Comparison of ENCODE assay signal across 14 cellular contexts in the genomic region with DNA sequence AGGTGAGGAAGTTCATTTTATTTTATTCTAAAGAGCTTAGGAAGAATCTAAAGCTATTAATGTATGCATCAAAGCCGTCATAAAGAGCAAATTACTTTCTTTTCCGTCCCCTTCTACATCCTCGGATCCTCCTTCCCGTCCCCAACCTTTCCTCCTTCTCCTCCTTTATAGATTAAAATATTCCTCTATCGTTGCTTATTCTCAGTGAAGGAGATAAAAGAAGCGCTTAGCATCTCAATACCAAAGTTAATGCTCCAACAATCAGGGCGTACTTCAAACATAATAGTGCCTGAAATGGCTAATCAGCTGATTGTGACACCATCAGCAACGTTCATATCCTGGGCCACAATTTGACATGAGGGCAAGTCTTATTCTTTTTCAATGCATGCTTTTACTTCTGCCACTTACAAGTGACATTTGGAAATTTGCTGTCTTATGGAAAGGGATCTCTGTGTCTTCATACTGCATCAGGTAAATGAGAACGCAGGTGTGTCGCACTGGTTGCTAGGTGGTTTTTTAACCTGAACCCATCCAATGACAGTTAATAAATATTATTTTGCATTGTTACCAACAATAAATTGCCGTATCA. TPM values are rescaled to one million over a fixed set of nuclear protein-coding genes. Genes with fewer than 3 reads are reported as not detected.
A peak's percentile ranks its signal among the peaks of the same experiment; 100 is the strongest.
DNase-seq lines count a peak whose midpoint lies in the region; ATAC-seq and TF ChIP-seq lines count a peak whose summit lies in the region.
"Had no signal": no experiment of that assay in that cellular context is flagged by ENCODE, and none has a peak within 500 bp of the region (broad histone marks: within the 10 kb centered on the region; RNA-seq: fewer than 3 reads in every experiment).

No MANE protein-coding gene starts in this region.

- H3K27me3 Mint-ChIP-seq in endodermal cell (ENCODE audit: insufficient read depth) (peaks cover 27% of the 10 kb centered on the region), osteocyte (ENCODE audit: unreplicated experiment) (peaks cover 36% of the 10 kb centered on the region)

- no peak for DNase-seq in BE2C
- no peak for DNase-seq in endodermal cell
- DNase-seq in osteocyte (ENCODE audit: extremely low spot score, unreplicated experiment): no peak
- no peak for DNase-seq in cortex of kidney (lab: John Stamatoyannopoulos, UW)
- DNase-seq in left lung: no peak
- DNase-seq in NCI-H146 (lab: John Stamatoyannopoulos, UW): no peak
- DNase-seq: occipital lobe; stimulated activated naive B cell treated with anti-CD40 and anti-IgM and Interleukin-4, amounts not matched to agents 10 μg/mL and 1 μg/mL and 100 μg/mL, for 72 hours had no signal

- H3K36me3 Mint-ChIP-seq in endodermal cell (ENCODE audit: low read depth) (peaks cover 21% of the 10 kb centered on the region), osteocyte (ENCODE audit: unreplicated experiment) (no peaks in the 10 kb centered on the region)
- H3K36me3 Mint-ChIP-seq: CD4-positive, CD25-positive, alpha-beta regulatory T cell; stimulated activated naive B cell treated with anti-CD40 and anti-IgM and Interleukin-4, amounts not matched to agents 10 μg/mL and 1 μg/mL and 100 μg/mL, for 72 hours had no signal

- H3K4me1 ChIP-seq in BE2C (no peaks in the 10 kb centered on the region), HUES6 (ENCODE audit: control insufficient read depth, insufficient read depth, low read length) (peaks cover 11% of the 10 kb centered on the region), endodermal cell (ENCODE audit: control insufficient read depth, insufficient read depth, low read length) (no peaks in the 10 kb centered on the region), left lung (peaks cover 0 to 19% of the 10 kb centered on the region in 2 donors)

- WGBS in endodermal cell (ENCODE audit: insufficient coverage in 1 of 2, insufficient read length in 1 of 2), 2 experiments: 7 to 16% methylated on average over 5 to 10 of the region's 11 CpGs

- H3K9me3 ChIP-seq in BE2C (no peaks in the 10 kb centered on the region), HUES6 (ENCODE audit: control insufficient read depth, insufficient read depth, low read depth, low read length) (no peaks in the 10 kb centered on the region), endodermal cell (ENCODE audit: control insufficient read depth, low read length) (no peaks in the 10 kb centered on the region), left lung (no peaks in the 10 kb centered on the region)

- H3K36me3 ChIP-seq in BE2C (no peaks in the 10 kb centered on the region), HUES6 (ENCODE audit: control insufficient read depth, insufficient read depth, low read length) (peaks cover 12% of the 10 kb centered on the region), endodermal cell (ENCODE audit: control insufficient read depth, insufficient read depth, low read length) (no peaks in the 10 kb centered on the region), left lung (no peaks in the 10 kb centered on the region)

- ATAC-seq in GM21423 (IDR thresholded peaks at IDR 0.05; ENCODE audit: unreplicated experiment) (no peak), left lung (no peak)

- peaks cover 19% of the 10 kb centered on the region for H3K4me1 Mint-ChIP-seq in endodermal cell
- peaks cover 9% of the 10 kb centered on the region for H3K4me1 Mint-ChIP-seq in osteocyte (ENCODE audit: unreplicated experiment)
- H3K4me1 Mint-ChIP-seq: stimulated activated naive B cell treated with anti-CD40 and anti-IgM and Interleukin-4, amounts not matched to agents 10 μg/mL and 1 μg/mL and 100 μg/mL, for 72 hours had no signal

- H3K27ac Mint-ChIP-seq in endodermal cell (no peak overlapping the region), osteocyte (ENCODE audit: unreplicated experiment) (no peak overlapping the region)
- H3K27ac Mint-ChIP-seq: activated CD4-positive, alpha-beta memory T cell treated with anti-CD3 and anti-CD28 coated beads, Interleukin-2, amount 10 ng/mL, durations not matched to agents 7 days and 5 days; CD4-positive, CD25-positive, alpha-beta regulatory T cell; dendritic cell treated with granulocyte-macrophage colony-stimulating factor and Interleukin-4, amounts not matched to agents 40 ng/mL and 50 ng/mL, for 4 days; stimulated activated naive B cell treated with anti-CD40 and anti-IgM and Interleukin-4, amounts not matched to agents 10 μg/mL and 1 μg/mL and 100 μg/mL, for 72 hours had no signal

- no peak overlapping the region; the same call in 1 of the 2 replicates for H3K27ac ChIP-seq in HUES6 (ENCODE audit: low read depth, low read length)
- no peak overlapping the region for H3K27ac ChIP-seq in endodermal cell (ENCODE audit: low read depth, low read length)
- H3K27ac ChIP-seq in left lung: no peak overlapping the region

- H3K9me3 Mint-ChIP-seq in endodermal cell: peaks cover 14% of the 10 kb centered on the region
- no peaks in the 10 kb centered on the region for H3K9me3 Mint-ChIP-seq in osteocyte (ENCODE audit: unreplicated experiment)
- H3K9me3 Mint-ChIP-seq: activated CD4-positive, alpha-beta memory T cell treated with anti-CD3 and anti-CD28 coated beads, Interleukin-2, amount 10 ng/mL, durations not matched to agents 7 days and 5 days; dendritic cell treated with granulocyte-macrophage colony-stimulating factor and Interleukin-4, amounts not matched to agents 40 ng/mL and 50 ng/mL, for 4 days; stimulated activated naive B cell treated with anti-CD40 and anti-IgM and Interleukin-4, amounts not matched to agents 10 μg/mL and 1 μg/mL and 100 μg/mL, for 72 hours had no signal

- peak overlapping the region; percentile 77 for H3K9ac ChIP-seq in HUES6 (ENCODE audit: low read length)
- no peak overlapping the region for H3K9ac ChIP-seq in endodermal cell (ENCODE audit: extremely low read depth, low read length, poor library complexity, severe bottlenecking)

- peak overlapping the region; percentile 59 for H3K4me3 ChIP-seq in BE2C (ENCODE audit: low read depth, low read length)
- peak overlapping the region; percentile 88 for H3K4me3 ChIP-seq in HUES6 (ENCODE audit: low read depth, low read length)
- peak overlapping the region; percentile 79 for H3K4me3 ChIP-seq in endodermal cell (ENCODE audit: low read length)
- peak overlapping the region in 1 of 2 donors; percentile 27 for H3K4me3 ChIP-seq in left lung

- H3K4me3 Mint-ChIP-seq in endodermal cell: peak overlapping the region; percentile 70
- peak overlapping the region; percentile 5 for H3K4me3 Mint-ChIP-seq in osteocyte (ENCODE audit: unreplicated experiment)
- H3K4me3 Mint-ChIP-seq: activated CD4-positive, alpha-beta memory T cell treated with anti-CD3 and anti-CD28 coated beads, Interleukin-2, amount 10 ng/mL, durations not matched to agents 7 days and 5 days; CD4-positive, CD25-positive, alpha-beta regulatory T cell; dendritic cell treated with granulocyte-macrophage colony-stimulating factor and Interleukin-4, amounts not matched to agents 40 ng/mL and 50 ng/mL, for 4 days; stimulated activated naive B cell treated with anti-CD40 and anti-IgM and Interleukin-4, amounts not matched to agents 10 μg/mL and 1 μg/mL and 100 μg/mL, for 72 hours had no signal

- intact Hi-C loops in left lung (cut with DNase I): loop anchor here in 1 of 2 donors (10.0 kb wide), 1 partner anchor 254 kb away; no protein-coding TSS in a partner anchor

- H3K27me3 ChIP-seq in BE2C (peaks cover 22% of the 10 kb centered on the region), HUES6 (ENCODE audit: control insufficient read depth, insufficient read depth, low read length) (peaks cover 27% of the 10 kb centered on the region), endodermal cell (ENCODE audit: control insufficient read depth, insufficient read depth, low read length, poor library complexity, severe bottlenecking) (peaks cover 21% of the 10 kb centered on the region), left lung (peaks cover 24 to 48% of the 10 kb centered on the region in 2 donors)

- no peak for TF ChIP-seq CTCF in BE2C (IDR thresholded peaks at IDR 0.05; ENCODE audit: low read depth, low read length)
- TF ChIP-seq CTCF in endodermal cell (conservative IDR thresholded peaks at IDR 0.05): no peak
- no peak for TF ChIP-seq CTCF in osteocyte (IDR thresholded peaks at IDR 0.05)
- no peak for TF ChIP-seq CTCF in left lung (IDR thresholded peaks at IDR 0.05)

RNA-seq across cellular contexts. Expression of a gene that starts 1.0 kb away (rescaled TPM):
- 1.2 TPM for polyA plus RNA-seq in BE2C (2012; ENCODE audit: insufficient read depth, insufficient read length, low read depth)
- total RNA-seq in endodermal cell (1 to 10 TPM in 1 of 2 donors, under 1 TPM in 1; 0.77 to 7.4 TPM), osteocyte (not detected in 2 replicates), left lung (10 to 100 TPM in 1 of 2 donors, under 1 TPM in 1; 0.29 to 28.7 TPM)
- polyA plus RNA-seq in endodermal cell (2013, experiment 1 of 2): 3.3 TPM
- polyA plus RNA-seq in endodermal cell (2013, experiment 2 of 2): 5.1 TPM
- total RNA-seq: activated CD4-positive, alpha-beta memory T cell treated with anti-CD3 and anti-CD28 coated beads, Interleukin-2, amount 10 ng/mL, durations not matched to agents 7 days and 5 days; CD4-positive, CD25-positive, alpha-beta regulatory T cell; T-helper 2 cell treated with Interferon-gamma antibody and Interleukin-4, amounts not matched to agents 100 ng/mL and 5 ng/mL, for 36 hours had no signal
- polyA plus RNA-seq: CD4-positive, CD25-positive, alpha-beta regulatory T cell had no signal
